11 cellular contexts compared by ENCODE assay signal in genomic region chr9:111632695-111633388, GRCh38. TPM values are rescaled to one million over a fixed set of nuclear protein-coding genes. Genes with fewer than 3 reads are reported as not detected.
A peak's percentile ranks its signal among the peaks of the same experiment; 100 is the strongest.
DNase-seq lines count a peak whose midpoint lies in the region; ATAC-seq, FAIRE-seq and TF ChIP-seq lines count a peak whose summit lies in the region.
"Had no signal": no experiment of that assay in that cellular context is flagged by ENCODE, and none has a peak within 500 bp of the region (broad histone marks: within the 10 kb centered on the region; RNA-seq: fewer than 3 reads in every experiment).

No MANE protein-coding gene starts in this region.

- no peak overlapping the region for H3K14ac ChIP-seq in mesenchymal stem cell (ENCODE audit: low read length in 2 of 2)

- H3K4me3 ChIP-seq in AG04450 (ENCODE audit: low read depth, low read length) (peak overlapping the region; percentile 92), HEK293 (ENCODE audit: low read depth, low read length) (no peak overlapping the region; the same call in 1 of the 2 replicates), astrocyte (ENCODE audit: insufficient read depth, low read depth, low read length) (peak overlapping the region; percentile 99), mesenchymal stem cell (ENCODE audit: insufficient read depth in 1 of 2, low read depth in 1 of 2, low read length in 2 of 2) (peak overlapping the region in 1 of 2 experiments; percentile 99)

- H3K27me3 ChIP-seq in AG04450 (ENCODE audit: control insufficient read depth, insufficient read depth, low read length) (no peaks in the 10 kb centered on the region), astrocyte (ENCODE audit: insufficient read depth, low read length) (no peaks in the 10 kb centered on the region), mesenchymal stem cell (ENCODE audit: control insufficient read depth in 1 of 2, insufficient read depth in 1 of 2, low read length in 2 of 2) (no peaks in the 10 kb centered on the region)

- H2AFZ ChIP-seq in astrocyte (ENCODE audit: low read depth, low read length), result no peak overlapping the region
- H2AFZ ChIP-seq in mesenchymal stem cell (ENCODE audit: low read depth, low read length), result no peak overlapping the region

- H3K27ac Mint-ChIP-seq in astrocyte (ENCODE audit: unreplicated experiment), result no peak overlapping the region

- H3K9me3 ChIP-seq in AG04450 (ENCODE audit: control insufficient read depth, insufficient read depth, low read length), result no peaks in the 10 kb centered on the region
- H3K9me3 ChIP-seq in HEK293 (ENCODE audit: control insufficient read depth, insufficient read depth, low read depth, low read length), result no peaks in the 10 kb centered on the region
- no peaks in the 10 kb centered on the region for H3K9me3 ChIP-seq in astrocyte (ENCODE audit: insufficient read depth, low read depth, low read length)
- no peaks in the 10 kb centered on the region for H3K9me3 ChIP-seq in mesenchymal stem cell (ENCODE audit: control insufficient read depth, low read length)

- H3K79me2 ChIP-seq in astrocyte (ENCODE audit: insufficient read depth, low read length), result peaks cover 66% of the 10 kb centered on the region

- WGBS in mesenchymal stem cell, result 96% methylated on average over 6 of the region's 7 CpGs

- H3K9me3 Mint-ChIP-seq in astrocyte (ENCODE audit: unreplicated experiment), result no peaks in the 10 kb centered on the region

- H3K27ac ChIP-seq in AG04450 (ENCODE audit: low read depth, low read length), result no peak overlapping the region
- no peak overlapping the region for H3K27ac ChIP-seq in HEK293 (ENCODE audit: extremely low read depth, low read depth, low read length)
- no peak overlapping the region for H3K27ac ChIP-seq in astrocyte (ENCODE audit: low read depth, low read length)
- no peak overlapping the region for H3K27ac ChIP-seq in mesenchymal stem cell (ENCODE audit: low read length, poor library complexity, severe bottlenecking)

- H2BK120ac ChIP-seq in mesenchymal stem cell (ENCODE audit: low read depth, low read length), result no peak overlapping the region

- H2BK15ac ChIP-seq in mesenchymal stem cell (ENCODE audit: low read depth, poor library complexity, severe bottlenecking), result no peak overlapping the region

- ATAC-seq in HG03135 (IDR thresholded peaks at IDR 0.05; ENCODE audit: unreplicated experiment), result no peak

- H3K4me1 ChIP-seq in HEK293 (ENCODE audit: control insufficient read depth, insufficient read depth, low read length), result peaks cover 2% of the 10 kb centered on the region; the same call in 1 of the 2 replicates
- peaks cover 13% of the 10 kb centered on the region for H3K4me1 ChIP-seq in astrocyte (ENCODE audit: insufficient read depth, low read length)
- H3K4me1 ChIP-seq in mesenchymal stem cell (ENCODE audit: control insufficient read depth, insufficient read depth, low read depth, low read length), result peaks cover 2% of the 10 kb centered on the region

- no peaks in the 10 kb centered on the region for H3K36me3 Mint-ChIP-seq in astrocyte (ENCODE audit: low read depth, unreplicated experiment)

- no peak overlapping the region for H4K8ac ChIP-seq in mesenchymal stem cell (ENCODE audit: low read length)

- no peak overlapping the region for H2BK12ac ChIP-seq in mesenchymal stem cell (ENCODE audit: low read length in 2 of 2)

- TF ChIP-seq CTCF in AG04450 (IDR thresholded peaks at IDR 0.05; ENCODE audit: low read depth, low read length) (no peak), HEK293 (tag by site-specific recombination; IDR thresholded peaks at IDR 0.05) (no peak), astrocyte (IDR thresholded peaks at IDR 0.05; ENCODE audit: insufficient read depth, low read depth, low read length) (no peak)

- POLR2A ChIA-PET in AG04450 (lab: Yijun Ruan, JAX) (no interaction called here), HEK293 (lab: Yijun Ruan, JAX) (interaction anchor here (0.6 to 2.6 kb wide), 4 partner anchors 17 to 519 kb away, joined by 3 to 9 read pairs (median 4); partner anchors contain the start of gene GNG10)

- no peaks in the 10 kb centered on the region for H3K27me3 Mint-ChIP-seq in astrocyte (ENCODE audit: low read depth, unreplicated experiment)

- H3K4ac ChIP-seq in mesenchymal stem cell (ENCODE audit: low read depth in 1 of 2, low read length in 2 of 2), result no peak overlapping the region

- H3K79me1 ChIP-seq in mesenchymal stem cell (replicated peaks; ENCODE audit: low read length, poor library complexity, severe bottlenecking), result peaks cover 4% of the 10 kb centered on the region

- no peaks in the 10 kb centered on the region for H3K36me3 ChIP-seq in HEK293 (ENCODE audit: control insufficient read depth in 2 of 2, insufficient read depth in 1 of 2, low read length in 2 of 2)
- no peaks in the 10 kb centered on the region for H3K36me3 ChIP-seq in astrocyte (ENCODE audit: insufficient read depth, low read length)
- H3K36me3 ChIP-seq in mesenchymal stem cell (ENCODE audit: control insufficient read depth in 1 of 2, insufficient read depth in 2 of 2, low read depth in 1 of 2, low read length in 2 of 2), result no peaks in the 10 kb centered on the region

- CTCF ChIA-PET in AG04450 (lab: Charles Lee) (no interaction called here), HEK293 (lab: Yijun Ruan, JAX) (interaction anchor here (1.2 kb wide), 1 partner anchor 34 kb away, joined by 3 read pairs; no protein-coding TSS in a partner anchor)

- no peak overlapping the region for H3K23ac ChIP-seq in mesenchymal stem cell (ENCODE audit: low read length in 2 of 2)

- no peak overlapping the region for H2BK5ac ChIP-seq in mesenchymal stem cell (ENCODE audit: low read depth, low read length, poor library complexity, severe bottlenecking)

- no peak overlapping the region for H2AK5ac ChIP-seq in mesenchymal stem cell (ENCODE audit: low read length, severe bottlenecking)

- H4K20me1 ChIP-seq in astrocyte (ENCODE audit: insufficient read depth, low read length), result peaks cover 60% of the 10 kb centered on the region

- DNase-seq in AG04450 (ENCODE audit: low read depth, low spot score) (no peak), astrocyte (ENCODE audit: low read depth) (no peak), mesenchymal stem cell (no peak), midbrain (lab: John Stamatoyannopoulos, UW) (no peak), NCI-H2171 (lab: John Stamatoyannopoulos, UW) (no peak), NCI-H774 (lab: John Stamatoyannopoulos, UW) (no peak)
- DNase-seq: activated CD4-positive, alpha-beta T cell treated with anti-CD3 and anti-CD28 coated beads, Interleukin-2, amount 50 U/mL, for 4 hours; GOT3 had no signal

- no peak for FAIRE-seq in astrocyte (lab: Jason Lieb, UNC)
- FAIRE-seq: G401.6 had no signal

- H3K4me2 ChIP-seq in astrocyte (ENCODE audit: low read length) (peak overlapping the region; percentile 88), mesenchymal stem cell (ENCODE audit: low read length, poor library complexity, severe bottlenecking) (peak overlapping the region; percentile 84)

- peaks cover 24% of the 10 kb centered on the region for H3K4me1 Mint-ChIP-seq in astrocyte (ENCODE audit: low read depth, unreplicated experiment)

- H3K4me3 Mint-ChIP-seq in astrocyte (ENCODE audit: unreplicated experiment), result peak overlapping the region; percentile 92

- H3K9ac ChIP-seq in astrocyte (ENCODE audit: low read length), result peak overlapping the region; percentile 95
- H3K9ac ChIP-seq in mesenchymal stem cell (ENCODE audit: low read length), result peak overlapping the region; percentile 96

- H3K18ac ChIP-seq in mesenchymal stem cell (ENCODE audit: low read depth in 1 of 2, low read length in 2 of 2), result no peak overlapping the region

- H4K91ac ChIP-seq in mesenchymal stem cell (ENCODE audit: low read length), result no peak overlapping the region

TF ChIP-seq in HEK293, 187 proteins besides CTCF, POLR2A, EP300 and RAD21:
- TF ChIP-seq ZNF335 (tag by site-specific recombination; conservative IDR thresholded peaks at IDR 0.05) (peak; percentile 28), PRDM6 (tag by site-specific recombination; IDR thresholded peaks at IDR 0.05) (peak; percentile 67), ZNF214 (tag by site-specific recombination; IDR thresholded peaks at IDR 0.05; ENCODE audit: borderline replicate concordance) (no peak)

RNA-seq across cellular contexts. Expression of gene DNAJC25, which starts 1.7 kb away (rescaled TPM):
- polyA plus RNA-seq in AG04450 (2011; rRNA removed), result 9.6 and 14.1 TPM in 2 replicates
- polyA minus RNA-seq in AG04450 (2011; rRNA and poly(A)+ RNA removed), result 2.1 and 3.5 TPM in 2 replicates
- 11.6 and 12.2 TPM in 2 replicates for total RNA-seq in astrocyte
- polyA plus RNA-seq in mesenchymal stem cell (2013, experiment 1 of 2), result 10.9 TPM
- 11.0 TPM for polyA plus RNA-seq in mesenchymal stem cell (2013, experiment 2 of 2)

RNA-seq across cellular contexts. Expression of gene GNG10, which starts 28.6 kb away (rescaled TPM):
- 87.6 and 108 TPM in 2 replicates for polyA plus RNA-seq in AG04450 (2011; rRNA removed)
- polyA minus RNA-seq in AG04450 (2011; rRNA and poly(A)+ RNA removed), result 12.3 and 13.1 TPM in 2 replicates
- total RNA-seq in astrocyte, result 29.4 and 29.6 TPM in 2 replicates
- polyA plus RNA-seq in mesenchymal stem cell (2013, experiment 1 of 2), result 56.0 TPM
- polyA plus RNA-seq in mesenchymal stem cell (2013, experiment 2 of 2), result 59.4 TPM

RNA-seq across cellular contexts. Expression of gene PTGR1, which starts 33.4 kb away (rescaled TPM):
- 140 and 173 TPM in 2 replicates for polyA plus RNA-seq in AG04450 (2011; rRNA removed)
- 80.8 and 98.8 TPM in 2 replicates for polyA minus RNA-seq in AG04450 (2011; rRNA and poly(A)+ RNA removed)
- total RNA-seq in astrocyte, result 36.9 and 43.5 TPM in 2 replicates
- 48.4 TPM for polyA plus RNA-seq in mesenchymal stem cell (2013, experiment 1 of 2)
- 49.3 TPM for polyA plus RNA-seq in mesenchymal stem cell (2013, experiment 2 of 2)
